ENCODE assay signal across 8 cellular contexts in genomic region chr6:161233986-161234620, GRCh38. TPM values are rescaled to one million over a fixed set of nuclear protein-coding genes. Genes with fewer than 3 reads are reported as not detected.
DNase-seq lines count a peak whose midpoint lies in the region; ATAC-seq and TF ChIP-seq lines count a peak whose summit lies in the region.

No MANE protein-coding gene starts in this region.

- POLR2A ChIA-PET in WTC11 (lab: Charles Lee) = no interaction called here

- H3K27me3 Mint-ChIP-seq in WTC11 (ENCODE audit: low read depth) = no peaks in the 10 kb centered on the region
- H3K27me3 Mint-ChIP-seq in effector memory CD8-positive, alpha-beta T cell = no peaks in the 10 kb centered on the region

- H3K4me1 Mint-ChIP-seq in WTC11 = peaks cover 56% of the 10 kb centered on the region
- peaks cover 7 to 12% of the 10 kb centered on the region in 2 donors for H3K4me1 Mint-ChIP-seq in effector memory CD8-positive, alpha-beta T cell (ENCODE audit: low read depth in 2 of 2)

- TF ChIP-seq POLR2A in erythroblast (IDR thresholded peaks at IDR 0.05; ENCODE audit: low read length) = no peak

- H3K9me3 Mint-ChIP-seq in WTC11 = no peaks in the 10 kb centered on the region
- no peaks in the 10 kb centered on the region for H3K9me3 Mint-ChIP-seq in effector memory CD8-positive, alpha-beta T cell

- intact Hi-C loops in head of caudate nucleus (cut with DNase I) = no loop called here
- intact Hi-C loops in posterior vena cava (cut with DNase I) = no loop called here

- CTCF ChIA-PET in WTC11 (lab: Charles Lee) = interaction anchor here (0.5 to 2.0 kb wide), 5 partner anchors 9 to 304 kb away, joined by 3 to 8 read pairs (median 4); no protein-coding TSS in a partner anchor

- H3K27ac Mint-ChIP-seq in WTC11 = peak overlapping the region; percentile 52
- H3K27ac Mint-ChIP-seq in effector memory CD8-positive, alpha-beta T cell = no peak overlapping the region

- H3K36me3 Mint-ChIP-seq in WTC11 = peaks cover 17% of the 10 kb centered on the region
- H3K36me3 Mint-ChIP-seq in effector memory CD8-positive, alpha-beta T cell (ENCODE audit: insufficient read depth) = no peaks in the 10 kb centered on the region

- no peak for TF ChIP-seq CTCF in WTC11 (IDR thresholded peaks at IDR 0.05)

- DNase-seq in ELR (ENCODE audit: low read depth) = peak; percentile 91
- no peak for DNase-seq in WTC11 (ENCODE audit: low spot score)
- peak in 40 of 42 donors; percentile 23 to 90 (median 68) for DNase-seq in head of caudate nucleus
- DNase-seq in posterior vena cava (ENCODE audit: low spot score) = peak; percentile 95
- DNase-seq in erythroblast (lab: John Stamatoyannopoulos, UW) = no peak
- no peak for DNase-seq in effector memory CD8-positive, alpha-beta T cell
- DNase-seq in activated gamma-delta T cell (lab: John Stamatoyannopoulos, UW) = no peak
- no peak for DNase-seq in SK-N-DZ (ENCODE audit: low spot score)

- ATAC-seq in WTC11 = peak; percentile 46
- ATAC-seq in effector memory CD8-positive, alpha-beta T cell (replicated peaks) = no peak

- H3K4me3 Mint-ChIP-seq in WTC11 = no peak overlapping the region
- no peak overlapping the region for H3K4me3 Mint-ChIP-seq in effector memory CD8-positive, alpha-beta T cell

TF ChIP-seq in WTC11, 78 proteins besides CTCF, POLR2A, EP300 and RAD21:
- TF ChIP-seq ZMAT4 (CRISPR knock-in tag; IDR thresholded peaks at IDR 0.05) = no peak
- TF ChIP-seq FOXK1 (CRISPR knock-in tag; IDR thresholded peaks at IDR 0.05) = no peak
- no peak for TF ChIP-seq USF2 (CRISPR knock-in tag; IDR thresholded peaks at IDR 0.05)
- TF ChIP-seq PRRX2 (CRISPR knock-in tag; IDR thresholded peaks at IDR 0.05) = no peak
- no peak for TF ChIP-seq NFATC4 (CRISPR knock-in tag; IDR thresholded peaks at IDR 0.05)
- no peak for TF ChIP-seq USF1 (CRISPR knock-in tag; IDR thresholded peaks at IDR 0.05)
- TF ChIP-seq CBFB (CRISPR knock-in tag; IDR thresholded peaks at IDR 0.05; ENCODE audit: low read depth) = no peak
- TF ChIP-seq GRHL2 (CRISPR knock-in tag; IDR thresholded peaks at IDR 0.05; ENCODE audit: insufficient replicate concordance, severe bottlenecking) = no peak
- no peak for TF ChIP-seq TP53 (CRISPR knock-in tag; IDR thresholded peaks at IDR 0.05)
- no peak for TF ChIP-seq TEAD1 (CRISPR knock-in tag; IDR thresholded peaks at IDR 0.05)
- TF ChIP-seq ZBTB21 (CRISPR knock-in tag; IDR thresholded peaks at IDR 0.05; ENCODE audit: borderline replicate concordance) = no peak
- TF ChIP-seq IRF1 (CRISPR knock-in tag; IDR thresholded peaks at IDR 0.05) = no peak

RNA-seq across cellular contexts. Expression of gene AGPAT4, which starts 39.8 kb away (rescaled TPM):
- total RNA-seq in WTC11 (2021) = 19.7 to 27.4 TPM (median 25.3 TPM) in 3 replicates
- 10 to 100 TPM; 12.8 to 14.0 TPM for total RNA-seq in posterior vena cava
- 6.7 and 10.5 TPM in 2 replicates for polyA plus RNA-seq in SK-N-DZ (2014; cell fraction: cytosol; rRNA removed)
- polyA plus RNA-seq in SK-N-DZ (2014; cell fraction: nucleus; rRNA removed) = 20.7 and 27.4 TPM in 2 replicates

Comparison
In these comparisons a context has a peak if more than half of its experiments do, and no peak if none do; other contexts are left out.
1. DNase-seq: peak in ELR (single experiment), head of caudate nucleus (40 of 42) and posterior vena cava (single experiment); none in WTC11 (single experiment), erythroblast (0 of 2), effector memory CD8-positive, alpha-beta T cell (0 of 3), activated gamma-delta T cell (single experiment) and SK-N-DZ (single experiment).